8 cellular contexts compared by ENCODE assay signal in genomic region chr7:129778770-129779601, GRCh38.
DNase-seq lines count a peak whose midpoint lies in the region; ATAC-seq and TF ChIP-seq lines count a peak whose summit lies in the region.

No MANE protein-coding gene starts in this region.

- H3K36me3 Mint-ChIP-seq in activated naive CD4-positive, alpha-beta T cell treated with anti-CD3 and anti-CD28 coated beads for 36 hours (ENCODE audit: low read depth), result no peaks in the 10 kb centered on the region

- H3K36me3 ChIP-seq in Peyer's patch (no peaks in the 10 kb centered on the region), esophagus muscularis mucosa (no peaks in the 10 kb centered on the region), spleen (no peaks in the 10 kb centered on the region)

- no peaks in the 10 kb centered on the region for H3K9me3 Mint-ChIP-seq in activated naive CD4-positive, alpha-beta T cell treated with anti-CD3 and anti-CD28 coated beads for 36 hours

- CTCF ChIA-PET in activated naive CD4-positive, alpha-beta T cell treated with anti-CD3 and anti-CD28 coated beads for 36 hours (lab: Charles Lee), result interaction anchor here (1.5 to 1.7 kb wide), 2 partner anchors 15 to 46 kb away, joined by 3 to 6 read pairs; no protein-coding TSS in a partner anchor

- H3K4me1 ChIP-seq in Peyer's patch (peaks cover 4 to 54% (median 38%) of the 10 kb centered on the region in 4 donors), esophagus muscularis mucosa (peaks cover 51 to 60% (median 59%) of the 10 kb centered on the region in 4 donors), spleen (peaks cover 44 to 72% (median 58%) of the 10 kb centered on the region in 6 donors)

- H3K4me3 Mint-ChIP-seq in activated naive CD4-positive, alpha-beta T cell treated with anti-CD3 and anti-CD28 coated beads for 36 hours, result peak overlapping the region; percentile 42

- TF ChIP-seq CTCF in Peyer's patch (IDR thresholded peaks at IDR 0.05) (peak in 1 of 6 experiments; percentile 7), esophagus muscularis mucosa (IDR thresholded peaks at IDR 0.05) (no peak), spleen (IDR thresholded peaks at IDR 0.05 in 8 of 11, conservative IDR thresholded peaks at IDR 0.05 in 3 of 11) (no peak)

- peak overlapping the region; percentile 49 to 67 (median 60) for H3K4me3 ChIP-seq in Peyer's patch
- peak overlapping the region; percentile 49 to 58 (median 54) for H3K4me3 ChIP-seq in esophagus muscularis mucosa
- peak overlapping the region; percentile 40 to 79 (median 62) for H3K4me3 ChIP-seq in spleen

- H3K27ac Mint-ChIP-seq in activated naive CD4-positive, alpha-beta T cell treated with anti-CD3 and anti-CD28 coated beads for 36 hours, result no peak overlapping the region

- WGBS in esophagus muscularis mucosa, result 3% methylated on average over 19 of the region's 84 CpGs
- WGBS in spleen, 5 donors, result 2 to 5% (median 2%) methylated on average over 22 to 84 of the region's 84 CpGs

- H3K27ac ChIP-seq in Peyer's patch, result peak overlapping the region in 1 of 4 donors; percentile 72
- H3K27ac ChIP-seq in esophagus muscularis mucosa (replicated peaks in 1 of 4), result no peak overlapping the region
- peak overlapping the region in 1 of 8 donors; percentile 72 for H3K27ac ChIP-seq in spleen

- no peak for TF ChIP-seq EP300 in esophagus muscularis mucosa (IDR thresholded peaks at IDR 0.05)

- peak; percentile 41 for DNase-seq in activated naive CD4-positive, alpha-beta T cell treated with anti-CD3 and anti-CD28 coated beads for 36 hours
- DNase-seq in activated naive CD4-positive, alpha-beta T cell (lab: John Stamatoyannopoulos, UW), result no peak
- peak in 1 of 3 donors; percentile 67 for DNase-seq in Peyer's patch
- no peak for DNase-seq in esophagus muscularis mucosa (ENCODE audit: extremely low spot score)
- no peak for DNase-seq in spleen
- DNase-seq in HUDEP-2 (lab: John Stamatoyannopoulos, UW; ENCODE audit: unreplicated experiment in 76 of 76), result no peak
- no peak for DNase-seq in SKM-1 treated with dmso at 0.1 percent for 144 hours (lab: John Stamatoyannopoulos, UW; ENCODE audit: unreplicated experiment)

- peaks cover 0 to 6% (median 0%) of the 10 kb centered on the region in 4 donors for H3K9me3 ChIP-seq in Peyer's patch
- no peaks in the 10 kb centered on the region for H3K9me3 ChIP-seq in esophagus muscularis mucosa
- H3K9me3 ChIP-seq in spleen, result no peaks in the 10 kb centered on the region

- TF ChIP-seq POLR2A in Peyer's patch (IDR thresholded peaks at IDR 0.05) (no peak), esophagus muscularis mucosa (IDR thresholded peaks at IDR 0.05; ENCODE audit: low read depth) (no peak), spleen (IDR thresholded peaks at IDR 0.05) (no peak)

- intact Hi-C loops in activated naive CD4-positive, alpha-beta T cell treated with anti-CD3 and anti-CD28 coated beads for 36 hours (cut with micrococcal nuclease), result no loop called here
- intact Hi-C loops in esophagus muscularis mucosa (cut with DNase I), result no loop called here
- intact Hi-C loops in spleen (cut with DNase I; ENCODE audit: low total_unique reads), result no loop called here

- peaks cover 29% of the 10 kb centered on the region for H3K4me1 Mint-ChIP-seq in activated naive CD4-positive, alpha-beta T cell treated with anti-CD3 and anti-CD28 coated beads for 36 hours (ENCODE audit: low read depth)

- peaks cover 46% of the 10 kb centered on the region for H3K27me3 Mint-ChIP-seq in activated naive CD4-positive, alpha-beta T cell treated with anti-CD3 and anti-CD28 coated beads for 36 hours (ENCODE audit: low read depth)

- no peak for ATAC-seq in GM19324 (IDR thresholded peaks at IDR 0.05; ENCODE audit: low FRiP score, unreplicated experiment)

- H3K27me3 ChIP-seq in Peyer's patch (peaks cover 0 to 50% of the 10 kb centered on the region in 2 donors), esophagus muscularis mucosa (peaks cover 36 to 94% (median 74%) of the 10 kb centered on the region in 4 donors), spleen (replicated peaks in 1 of 7) (peaks cover 27 to 94% (median 83%) of the 10 kb centered on the region in 7 donors)
